In genomic region chr2:232980683-232981082, GRCh38 we compare ENCODE assay signal across 19 cellular contexts. TPM values are rescaled to one million over a fixed set of nuclear protein-coding genes. Genes with fewer than 3 reads are reported as not detected.
DNase-seq lines count a peak whose midpoint lies in the region; ATAC-seq and TF ChIP-seq lines count a peak whose summit lies in the region.
"Had no signal": no experiment of that assay in that cellular context is flagged by ENCODE, and none has a peak within 500 bp of the region (broad histone marks: within the 10 kb centered on the region; RNA-seq: fewer than 3 reads in every experiment).

No MANE protein-coding gene starts in this region.

- H3K36me3 ChIP-seq in suprapubic skin, result no peaks in the 10 kb centered on the region
- no peaks in the 10 kb centered on the region for H3K36me3 ChIP-seq in esophagus muscularis mucosa
- H3K36me3 ChIP-seq: cardiac muscle cell, pancreas had no signal

- H3K4me3 ChIP-seq in suprapubic skin (no peak overlapping the region), esophagus muscularis mucosa (no peak overlapping the region)
- H3K4me3 ChIP-seq: cardiac muscle cell, GM12878, pancreas had no signal

- TF ChIP-seq EP300 in suprapubic skin (IDR thresholded peaks at IDR 0.05) (no peak), esophagus muscularis mucosa (IDR thresholded peaks at IDR 0.05) (no peak)

- ATAC-seq in GM19455 (IDR thresholded peaks at IDR 0.05; ENCODE audit: unreplicated experiment), result no peak
- ATAC-seq: activated T-cell treated with anti-CD3 and anti-CD28 coated beads, Interleukin-2, amount 50 U/mL, for 4 hours; effector memory CD8-positive, alpha-beta T cell had no signal

- H3K27me3 Mint-ChIP-seq in activated CD4-positive, alpha-beta T cell treated with anti-CD3 and anti-CD28 coated beads, Interleukin-2, amount 10 ng/mL, durations not matched to agents 7 days and 5 days, result peaks cover 3% of the 10 kb centered on the region

- no peaks in the 10 kb centered on the region for H3K4me1 Mint-ChIP-seq in activated CD4-positive, alpha-beta T cell treated with anti-CD3 and anti-CD28 coated beads, Interleukin-2, amount 10 ng/mL, durations not matched to agents 7 days and 5 days
- H3K4me1 Mint-ChIP-seq: activated naive CD8-positive, alpha-beta T cell treated with anti-CD3 and anti-CD28 coated beads, Interleukin-2, amount 10 ng/mL, durations not matched to agents 7 days and 5 days; immature natural killer cell had no signal

- H3K9me3 Mint-ChIP-seq in activated CD4-positive, alpha-beta T cell treated with anti-CD3 and anti-CD28 coated beads, Interleukin-2, amount 10 ng/mL, durations not matched to agents 7 days and 5 days, result no peaks in the 10 kb centered on the region
- H3K9me3 Mint-ChIP-seq: activated naive CD8-positive, alpha-beta T cell treated with anti-CD3 and anti-CD28 coated beads, Interleukin-2, amount 10 ng/mL, durations not matched to agents 7 days and 5 days; activated T-cell treated with anti-CD3 and anti-CD28 coated beads, Interleukin-2, amount 50 U/mL, for 4 hours; immature natural killer cell had no signal

- CTCF ChIA-PET in activated CD4-positive, alpha-beta T cell treated with anti-CD3 and anti-CD28 coated beads, Interleukin-2, amount 10 ng/mL, durations not matched to agents 7 days and 5 days (lab: Charles Lee), result no interaction called here

- WGBS in suprapubic skin, result 74% methylated on average over 6 of the region's 7 CpGs
- 78% methylated on average over 6 of the region's 7 CpGs for WGBS in esophagus muscularis mucosa

- no peaks in the 10 kb centered on the region for H3K36me3 Mint-ChIP-seq in activated CD4-positive, alpha-beta T cell treated with anti-CD3 and anti-CD28 coated beads, Interleukin-2, amount 10 ng/mL, durations not matched to agents 7 days and 5 days (ENCODE audit: low read depth)
- H3K36me3 Mint-ChIP-seq: activated naive CD8-positive, alpha-beta T cell treated with anti-CD3 and anti-CD28 coated beads, Interleukin-2, amount 10 ng/mL, durations not matched to agents 7 days and 5 days; immature natural killer cell had no signal

- peaks cover 8% of the 10 kb centered on the region for H3K27me3 ChIP-seq in suprapubic skin
- H3K27me3 ChIP-seq in esophagus muscularis mucosa, result peaks cover 0 to 53% (median 0%) of the 10 kb centered on the region in 4 donors
- H3K27me3 ChIP-seq: pancreas had no signal

- POLR2A ChIA-PET in activated CD4-positive, alpha-beta T cell treated with anti-CD3 and anti-CD28 coated beads, Interleukin-2, amount 10 ng/mL, durations not matched to agents 7 days and 5 days (lab: Charles Lee), result no interaction called here

- no peak for TF ChIP-seq CTCF in VCaP (conservative IDR thresholded peaks at IDR 0.05)
- TF ChIP-seq CTCF in suprapubic skin (IDR thresholded peaks at IDR 0.05), result no peak
- no peak for TF ChIP-seq CTCF in esophagus muscularis mucosa (IDR thresholded peaks at IDR 0.05)

- H3K4me3 Mint-ChIP-seq in activated CD4-positive, alpha-beta T cell treated with anti-CD3 and anti-CD28 coated beads, Interleukin-2, amount 10 ng/mL, durations not matched to agents 7 days and 5 days, result no peak overlapping the region
- H3K4me3 Mint-ChIP-seq: activated naive CD8-positive, alpha-beta T cell treated with anti-CD3 and anti-CD28 coated beads, Interleukin-2, amount 10 ng/mL, durations not matched to agents 7 days and 5 days; activated T-cell treated with anti-CD3 and anti-CD28 coated beads, Interleukin-2, amount 50 U/mL, for 4 hours; effector memory CD8-positive, alpha-beta T cell; immature natural killer cell had no signal

- DNase-seq in LHCN-M2 (ENCODE audit: low read depth) (peak; percentile 35), iris pigment epithelial cell (ENCODE audit: low read depth) (peak; percentile 14), suprapubic skin (ENCODE audit: low spot score in 2 of 2) (peak in 1 of 2 donors; percentile 63), T-helper 2 cell (no peak), esophagus muscularis mucosa (ENCODE audit: extremely low spot score) (no peak)
- DNase-seq in activated CD4-positive, alpha-beta T cell treated with anti-CD3 and anti-CD28 coated beads, Interleukin-2, amount 10 ng/mL, durations not matched to agents 7 days and 5 days, result no peak
- DNase-seq: activated naive CD8-positive, alpha-beta T cell treated with anti-CD3 and anti-CD28 coated beads, Interleukin-2, amount 10 ng/mL, durations not matched to agents 7 days and 5 days; activated T-cell treated with anti-CD3 and anti-CD28 coated beads, Interleukin-2, amount 50 U/mL, for 4 hours; effector memory CD8-positive, alpha-beta T cell; immature natural killer cell; NCI-H1694; NCI-H524 treated with DMSO at 0.1 percent for 48 hours had no signal

- intact Hi-C loops in esophagus muscularis mucosa (cut with DNase I), result no loop called here

- H3K27ac Mint-ChIP-seq in activated CD4-positive, alpha-beta T cell treated with anti-CD3 and anti-CD28 coated beads, Interleukin-2, amount 10 ng/mL, durations not matched to agents 7 days and 5 days, result no peak overlapping the region
- H3K27ac Mint-ChIP-seq: activated naive CD8-positive, alpha-beta T cell treated with anti-CD3 and anti-CD28 coated beads, Interleukin-2, amount 10 ng/mL, durations not matched to agents 7 days and 5 days; immature natural killer cell had no signal

- no peaks in the 10 kb centered on the region for H3K9me3 ChIP-seq in suprapubic skin
- no peaks in the 10 kb centered on the region for H3K9me3 ChIP-seq in esophagus muscularis mucosa
- H3K9me3 ChIP-seq: pancreas had no signal

- H3K27ac ChIP-seq in VCaP, result peak overlapping the region; percentile 79
- H3K27ac ChIP-seq in suprapubic skin, result peak overlapping the region; percentile 56
- H3K27ac ChIP-seq in esophagus muscularis mucosa (replicated peaks in 1 of 4), result no peak overlapping the region
- H3K27ac ChIP-seq: cardiac muscle cell, pancreas had no signal

- H3K4me1 ChIP-seq in suprapubic skin (peaks cover 21% of the 10 kb centered on the region), esophagus muscularis mucosa (no peaks in the 10 kb centered on the region)
- H3K4me1 ChIP-seq: pancreas had no signal

- TF ChIP-seq POLR2A in suprapubic skin (IDR thresholded peaks at IDR 0.05), result no peak
- no peak for TF ChIP-seq POLR2A in esophagus muscularis mucosa (IDR thresholded peaks at IDR 0.05; ENCODE audit: low read depth)

RNA-seq across cellular contexts. Expression of gene NGEF, which starts 32.4 kb away (rescaled TPM):
- total RNA-seq in LHCN-M2 (2014; rRNA removed) (0.26 and 0.34 TPM in 2 replicates), suprapubic skin (10 to 100 TPM; 14.4 to 25.0 (median 17.9) TPM), esophagus muscularis mucosa (under 1 TPM in 3 of 4 donors, not detected in 1; 0.33 to 0.98 (median 0.52) TPM)
- 0.51 TPM for polyA plus RNA-seq in LHCN-M2 (2012)
- total RNA-seq in activated CD4-positive, alpha-beta T cell treated with anti-CD3 and anti-CD28 coated beads, Interleukin-2, amount 10 ng/mL, durations not matched to agents 7 days and 5 days, result not detected
- total RNA-seq: activated naive CD8-positive, alpha-beta T cell treated with anti-CD3 and anti-CD28 coated beads, Interleukin-2, amount 10 ng/mL, durations not matched to agents 7 days and 5 days; GM12878 had no signal
- polyA plus RNA-seq: immature natural killer cell had no signal

RNA-seq across cellular contexts. Expression of gene NEU2, which starts 51.8 kb away (rescaled TPM):
- total RNA-seq in LHCN-M2 (2014; rRNA removed), result not detected in 2 replicates
- polyA plus RNA-seq in LHCN-M2 (2012), result not detected
- total RNA-seq in suprapubic skin, result 10 to 100 TPM in 1 of 4 donors, 1 to 10 TPM in 3; 1.7 to 19.9 (median 5.8) TPM
- total RNA-seq in activated CD4-positive, alpha-beta T cell treated with anti-CD3 and anti-CD28 coated beads, Interleukin-2, amount 10 ng/mL, durations not matched to agents 7 days and 5 days, result not detected
- not detected for total RNA-seq in esophagus muscularis mucosa
- total RNA-seq: activated naive CD8-positive, alpha-beta T cell treated with anti-CD3 and anti-CD28 coated beads, Interleukin-2, amount 10 ng/mL, durations not matched to agents 7 days and 5 days; activated T-cell treated with anti-CD3 and anti-CD28 coated beads, Interleukin-2, amount 50 U/mL, for 4 hours; cardiac muscle cell; GM12878; mononuclear cell; OCI-LY7; pancreas had no signal
- polyA plus RNA-seq: cardiac muscle cell, GM12878, immature natural killer cell, pancreas had no signal

Comparison
In these comparisons a context has a peak if more than half of its experiments do, and no peak if none do; other contexts are left out.
1. DNase-seq: peak in LHCN-M2 (single experiment) and iris pigment epithelial cell (single experiment); none in activated CD4-positive, alpha-beta T cell treated with anti-CD3 and anti-CD28 coated beads, Interleukin-2, amount 10 ng/mL, durations not matched to agents 7 days and 5 days (single experiment), T-helper 2 cell (0 of 5) and esophagus muscularis mucosa (single experiment).
2. H3K27ac ChIP-seq: peak in VCaP (single experiment) and suprapubic skin (single experiment); none in esophagus muscularis mucosa (0 of 4).
3. RNA of gene NGEF, which starts 32.4 kb away (total RNA-seq): 14.4 to 25.0 TPM in suprapubic skin; 0.33 to 0.98 TPM in esophagus muscularis mucosa, 0.26 to 0.34 TPM in LHCN-M2 and not detected in activated CD4-positive, alpha-beta T cell treated with anti-CD3 and anti-CD28 coated beads, Interleukin-2, amount 10 ng/mL, durations not matched to agents 7 days and 5 days; every median in the first group is over 4 times any median in the second.